13 cellular contexts compared by ENCODE assay signal in genomic region chr21:31514598-31514997, GRCh38.
DNase-seq lines count a peak whose midpoint lies in the region; ATAC-seq and TF ChIP-seq lines count a peak whose summit lies in the region.
"Had no signal": no experiment of that assay in that cellular context is flagged by ENCODE, and none has a peak within 500 bp of the region (broad histone marks: within the 10 kb centered on the region; RNA-seq: fewer than 3 reads in every experiment).

No MANE protein-coding gene starts in this region.

- TF ChIP-seq CTCF in Calu3 (IDR thresholded peaks at IDR 0.05; ENCODE audit: unreplicated experiment) (no peak), mucosa of descending colon (IDR thresholded peaks at IDR 0.05) (no peak)

- no peaks in the 10 kb centered on the region for H3K36me3 ChIP-seq in mucosa of descending colon (ENCODE audit: low read depth)
- no peaks in the 10 kb centered on the region for H3K36me3 ChIP-seq in effector memory CD4-positive, alpha-beta T cell (ENCODE audit: control insufficient read depth, insufficient read depth, low read length)

- H3K27ac Mint-ChIP-seq in Calu3 (ENCODE audit: unreplicated experiment): no peak overlapping the region
- H3K27ac Mint-ChIP-seq: activated CD8-positive, alpha-beta memory T cell treated with anti-CD3 and anti-CD28 coated beads, Interleukin-2, amount 10 ng/mL, durations not matched to agents 7 days and 5 days had no signal

- H3K27me3 ChIP-seq in effector memory CD4-positive, alpha-beta T cell (replicated peaks; ENCODE audit: control insufficient read depth, insufficient read depth, low read length, poor library complexity, severe bottlenecking): no peaks in the 10 kb centered on the region

- peak; percentile 34 for DNase-seq in Calu3
- peak; percentile 85 for DNase-seq in NCI-H345 (lab: John Stamatoyannopoulos, UW)
- DNase-seq in mucosa of descending colon: no peak
- no peak for DNase-seq in effector memory CD4-positive, alpha-beta T cell
- DNase-seq in HUDEP-2 (lab: John Stamatoyannopoulos, UW; ENCODE audit: unreplicated experiment in 76 of 76): no peak
- DNase-seq in DMS114 treated with DMSO at 0.1 percent for 48 hours (lab: John Stamatoyannopoulos, UW; ENCODE audit: unreplicated experiment): no peak
- DNase-seq in T-helper 9 cell: no peak
- DNase-seq: activated CD8-positive, alpha-beta memory T cell treated with anti-CD3 and anti-CD28 coated beads, Interleukin-2, amount 10 ng/mL, durations not matched to agents 7 days and 5 days; CD4-positive, alpha-beta memory T cell; NCI-H1105; SW 1271 had no signal

- H3K4me3 Mint-ChIP-seq in Calu3 (ENCODE audit: low read depth, unreplicated experiment): no peak overlapping the region
- H3K4me3 Mint-ChIP-seq: activated CD8-positive, alpha-beta memory T cell treated with anti-CD3 and anti-CD28 coated beads, Interleukin-2, amount 10 ng/mL, durations not matched to agents 7 days and 5 days; CD4-positive, alpha-beta memory T cell had no signal

- intact Hi-C loops in Calu3 (cut with micrococcal nuclease; ENCODE audit: unreplicated experiment): loop anchor here (10.0 kb wide), 1 partner anchor 320 kb away; no protein-coding TSS in a partner anchor
- intact Hi-C loops in mucosa of descending colon (cut with DNase I, micrococcal nuclease): no loop called here

- no peak overlapping the region for H3K4me3 ChIP-seq in mucosa of descending colon
- no peak overlapping the region for H3K4me3 ChIP-seq in effector memory CD4-positive, alpha-beta T cell (ENCODE audit: insufficient read depth, low read depth, low read length, poor library complexity, severe bottlenecking)
- H3K4me3 ChIP-seq: GM12878 had no signal

- no TSS peak for BruUV-seq in Calu3 (replicated peaks; lab: Mats Ljungman, UMichigan)

- no peaks in the 10 kb centered on the region for H3K9me3 Mint-ChIP-seq in Calu3 (ENCODE audit: low read depth, unreplicated experiment)
- H3K9me3 Mint-ChIP-seq: CD4-positive, alpha-beta memory T cell had no signal

- peak; percentile 37 for ATAC-seq in mucosa of descending colon
- ATAC-seq: activated CD8-positive, alpha-beta memory T cell treated with anti-CD3 and anti-CD28 coated beads, Interleukin-2, amount 10 ng/mL, durations not matched to agents 7 days and 5 days; GM12878 had no signal

- CTCF ChIA-PET in Calu3 (lab: Charles Lee): interaction anchor here (0.7 kb wide), 1 partner anchor 55 kb away, joined by 3 read pairs; no protein-coding TSS in a partner anchor

- H3K36me3 Mint-ChIP-seq in Calu3 (ENCODE audit: insufficient read depth, unreplicated experiment): no peaks in the 10 kb centered on the region
- H3K36me3 Mint-ChIP-seq: activated CD8-positive, alpha-beta memory T cell treated with anti-CD3 and anti-CD28 coated beads, Interleukin-2, amount 10 ng/mL, durations not matched to agents 7 days and 5 days; CD4-positive, alpha-beta memory T cell had no signal

- H3K4me1 Mint-ChIP-seq in Calu3 (ENCODE audit: low read depth, unreplicated experiment): peaks cover 15% of the 10 kb centered on the region

- H3K4me1 ChIP-seq in mucosa of descending colon (ENCODE audit: low read depth): no peaks in the 10 kb centered on the region
- H3K4me1 ChIP-seq in effector memory CD4-positive, alpha-beta T cell (ENCODE audit: control insufficient read depth, insufficient read depth, low read length, poor library complexity, severe bottlenecking): peaks cover 6% of the 10 kb centered on the region

- no peaks in the 10 kb centered on the region for H3K27me3 Mint-ChIP-seq in Calu3 (ENCODE audit: unreplicated experiment)

- H3K27ac ChIP-seq in cingulate gyrus (ENCODE audit: low read depth, low read length): peak overlapping the region; percentile 55
- H3K27ac ChIP-seq in effector memory CD4-positive, alpha-beta T cell (ENCODE audit: insufficient read depth, low read length, poor library complexity, severe bottlenecking): no peak overlapping the region

- no peaks in the 10 kb centered on the region for H3K9me3 ChIP-seq in mucosa of descending colon
- no peaks in the 10 kb centered on the region for H3K9me3 ChIP-seq in effector memory CD4-positive, alpha-beta T cell (ENCODE audit: control insufficient read depth, low read length)

Comparison
In these comparisons a context has a peak if more than half of its experiments do, and no peak if none do; other contexts are left out.
1. DNase-seq: peak in Calu3 (single experiment) and NCI-H345 (single experiment); none in mucosa of descending colon (0 of 3), effector memory CD4-positive, alpha-beta T cell (0 of 3), HUDEP-2 (0 of 76), DMS114 treated with DMSO at 0.1 percent for 48 hours (single experiment) and T-helper 9 cell (single experiment).